ENCODE assay signal across 24 cellular contexts in the genomic region with DNA sequence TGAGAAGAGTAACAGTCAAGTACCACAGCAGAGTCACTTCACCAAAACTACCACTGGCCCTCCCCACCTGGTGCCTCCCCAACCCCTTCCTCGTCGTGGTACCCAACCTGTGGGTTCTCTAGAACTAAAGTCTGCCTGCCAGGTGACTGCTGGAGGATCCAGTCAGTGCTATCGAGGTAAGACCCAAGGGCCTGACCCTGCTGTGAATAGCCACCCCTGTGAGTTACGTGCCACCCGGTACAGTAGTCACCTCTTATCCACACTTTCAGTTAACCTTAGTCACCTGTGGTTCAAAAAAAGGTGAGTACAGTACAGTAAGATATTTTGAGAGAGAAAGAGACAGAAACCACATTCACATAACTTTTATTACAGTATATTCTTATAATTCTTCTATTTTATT. TPM values are rescaled to one million over a fixed set of nuclear protein-coding genes. Genes with fewer than 3 reads are reported as not detected.
DNase-seq lines count a peak whose midpoint lies in the region; ATAC-seq and TF ChIP-seq lines count a peak whose summit lies in the region.
"Had no signal": no experiment of that assay in that cellular context is flagged by ENCODE, and none has a peak within 500 bp of the region (broad histone marks: within the 10 kb centered on the region; RNA-seq: fewer than 3 reads in every experiment).

No MANE protein-coding gene starts in this region.

- POLR2A ChIA-PET in CD8-positive, alpha-beta memory T cell (lab: Charles Lee), result no interaction called here

- peaks cover 35% of the 10 kb centered on the region for H3K36me3 ChIP-seq in CD8-positive, alpha-beta memory T cell (ENCODE audit: insufficient read depth, low read length)
- H3K36me3 ChIP-seq in endodermal cell (ENCODE audit: control insufficient read depth, insufficient read depth, low read length) (peaks cover 64% of the 10 kb centered on the region), suprapubic skin (peaks cover 75% of the 10 kb centered on the region)

- H3K4me1 ChIP-seq in foreskin keratinocyte, result peaks cover 3% of the 10 kb centered on the region
- no peaks in the 10 kb centered on the region for H3K4me1 ChIP-seq in CD8-positive, alpha-beta memory T cell (ENCODE audit: insufficient read depth, low read length)
- H3K4me1 ChIP-seq in endodermal cell (ENCODE audit: control insufficient read depth, insufficient read depth, low read length), result no peaks in the 10 kb centered on the region
- no peaks in the 10 kb centered on the region for H3K4me1 ChIP-seq in suprapubic skin
- H3K4me1 ChIP-seq: Caco-2, esophagus muscularis mucosa, gastroesophageal sphincter, neural progenitor cell, tibial nerve had no signal

- TF ChIP-seq POLR2A in suprapubic skin (IDR thresholded peaks at IDR 0.05), result no peak

- H3K27me3 ChIP-seq in foreskin keratinocyte, result no peaks in the 10 kb centered on the region
- H3K27me3 ChIP-seq in CD8-positive, alpha-beta memory T cell (ENCODE audit: insufficient read depth, low read length, poor library complexity, severe bottlenecking), result no peaks in the 10 kb centered on the region
- no peaks in the 10 kb centered on the region for H3K27me3 ChIP-seq in endodermal cell (ENCODE audit: control insufficient read depth, insufficient read depth, low read length, poor library complexity, severe bottlenecking)
- no peaks in the 10 kb centered on the region for H3K27me3 ChIP-seq in suprapubic skin
- H3K27me3 ChIP-seq: esophagus muscularis mucosa, gastroesophageal sphincter, neural progenitor cell, tibial nerve had no signal

- peak; percentile 48 to 52 for ATAC-seq in activated CD4-positive, CD25-positive, alpha-beta regulatory T cell treated with anti-CD3 and anti-CD28 coated beads, Interleukin-2, amount 50 U/mL, for 24 hours
- no peak for ATAC-seq in foreskin keratinocyte
- ATAC-seq: gastroesophageal sphincter, mucosa of descending colon had no signal

- peak overlapping the region in 2 of 8 donors; percentile 24 to 47 for H3K27ac Mint-ChIP-seq in CD8-positive, alpha-beta memory T cell
- H3K27ac Mint-ChIP-seq in endodermal cell, result no peak overlapping the region
- H3K27ac Mint-ChIP-seq: B cell, neural progenitor cell, progenitor cell of endocrine pancreas had no signal

- H3K4me3 ChIP-seq in CD8-positive, alpha-beta memory T cell (ENCODE audit: low read length), result no peak overlapping the region
- H3K4me3 ChIP-seq in endodermal cell (ENCODE audit: low read length) (no peak overlapping the region), suprapubic skin (no peak overlapping the region)
- H3K4me3 ChIP-seq: esophagus muscularis mucosa, gastroesophageal sphincter, mucosa of descending colon, neural progenitor cell, tibial nerve had no signal

- CTCF ChIA-PET in CD8-positive, alpha-beta memory T cell (lab: Charles Lee), result no interaction called here

- 95 to 96% methylated on average over 3 to 5 of the region's 5 CpGs for WGBS in endodermal cell (ENCODE audit: insufficient coverage in 1 of 2, insufficient read length in 1 of 2), 2 experiments
- over 99% methylated on average over 5 of the region's 5 CpGs for WGBS in suprapubic skin

- H3K9me3 ChIP-seq in CD8-positive, alpha-beta memory T cell (ENCODE audit: low read length), result no peaks in the 10 kb centered on the region
- H3K9me3 ChIP-seq in endodermal cell (ENCODE audit: control insufficient read depth, low read length), result no peaks in the 10 kb centered on the region
- no peaks in the 10 kb centered on the region for H3K9me3 ChIP-seq in suprapubic skin
- H3K9me3 ChIP-seq: Caco-2, esophagus muscularis mucosa, gastroesophageal sphincter, mucosa of descending colon, tibial nerve had no signal

- H3K9ac ChIP-seq in endodermal cell (ENCODE audit: extremely low read depth, low read length, poor library complexity, severe bottlenecking), result no peak overlapping the region
- H3K9ac ChIP-seq: KMS-11, neural progenitor cell had no signal

- no peak for DNase-seq in activated CD4-positive, CD25-positive, alpha-beta regulatory T cell (lab: John Stamatoyannopoulos, UW)
- DNase-seq in stimulated activated CD4-positive, alpha-beta T cell treated with anti-CD3 and anti-CD28 coated beads, Interleukin-4, amount 100 ng/mL, for 24 hours, result peak; percentile 13
- no peak for DNase-seq in stimulated activated CD4-positive, alpha-beta T cell treated with anti-CD3 and anti-CD28 coated beads, Interleukin-12 subunit alpha, Interleukin-12 subunit beta, amount 100 ng/mL, for 4 hours
- DNase-seq in foreskin keratinocyte (no peak), endodermal cell (no peak), suprapubic skin (ENCODE audit: low spot score in 2 of 2) (no peak)
- DNase-seq in CD8-positive, alpha-beta memory T cell, result no peak
- DNase-seq: 8988T; activated CD4-positive, CD25-positive, alpha-beta regulatory T cell treated with anti-CD3 and anti-CD28 coated beads, Interleukin-2, amount 50 U/mL, for 72 hours; activated CD8-positive, alpha-beta memory T cell treated with anti-CD3 and anti-CD28 coated beads, Interleukin-2, amount 50 U/mL, for 4 hours; Caco-2; DMS79 treated with DMSO at 0.1 percent for 48 hours; effector CD8-positive, alpha-beta T cell; mucosa of descending colon; NCI-H187; NCI-H69 had no signal

- no peak overlapping the region for H3K4me3 Mint-ChIP-seq in CD8-positive, alpha-beta memory T cell
- no peak overlapping the region for H3K4me3 Mint-ChIP-seq in endodermal cell
- H3K4me3 Mint-ChIP-seq: B cell, neural progenitor cell had no signal

- H3K36me3 Mint-ChIP-seq in CD8-positive, alpha-beta memory T cell, result peaks cover 19 to 75% (median 38%) of the 10 kb centered on the region in 3 donors
- peaks cover 50% of the 10 kb centered on the region for H3K36me3 Mint-ChIP-seq in endodermal cell (ENCODE audit: low read depth)

- peak overlapping the region; percentile 71 for H3K27ac ChIP-seq in foreskin keratinocyte
- no peak overlapping the region for H3K27ac ChIP-seq in CD8-positive, alpha-beta memory T cell (ENCODE audit: low read depth, low read length)
- no peak overlapping the region for H3K27ac ChIP-seq in endodermal cell (ENCODE audit: low read depth, low read length)
- H3K27ac ChIP-seq in suprapubic skin, result no peak overlapping the region
- H3K27ac ChIP-seq: esophagus muscularis mucosa, gastroesophageal sphincter, KMS-11, neural progenitor cell, tibial nerve had no signal

- peaks cover 0 to 5% (median 3%) of the 10 kb centered on the region in 3 donors for H3K4me1 Mint-ChIP-seq in CD8-positive, alpha-beta memory T cell
- peaks cover 6% of the 10 kb centered on the region for H3K4me1 Mint-ChIP-seq in endodermal cell
- H3K4me1 Mint-ChIP-seq: B cell, neural progenitor cell had no signal

- H3K27me3 Mint-ChIP-seq in CD8-positive, alpha-beta memory T cell, result peaks cover 0 to 2% of the 10 kb centered on the region in 2 donors
- no peaks in the 10 kb centered on the region for H3K27me3 Mint-ChIP-seq in endodermal cell (ENCODE audit: insufficient read depth)
- H3K27me3 Mint-ChIP-seq: B cell, progenitor cell of endocrine pancreas had no signal

- no peaks in the 10 kb centered on the region for H3K9me3 Mint-ChIP-seq in CD8-positive, alpha-beta memory T cell
- no peaks in the 10 kb centered on the region for H3K9me3 Mint-ChIP-seq in endodermal cell
- H3K9me3 Mint-ChIP-seq: neural progenitor cell had no signal

- TF ChIP-seq CTCF in foreskin keratinocyte (conservative IDR thresholded peaks at IDR 0.05), result no peak
- no peak for TF ChIP-seq CTCF in endodermal cell (conservative IDR thresholded peaks at IDR 0.05)
- TF ChIP-seq CTCF in suprapubic skin (IDR thresholded peaks at IDR 0.05), result no peak

- TF ChIP-seq EP300 in suprapubic skin (IDR thresholded peaks at IDR 0.05), result no peak

RNA-seq across cellular contexts. Expression of a gene that starts 16.5 kb away (rescaled TPM):
- total RNA-seq in foreskin keratinocyte (36.4 and 46.3 TPM in 2 replicates), endodermal cell (10 to 100 TPM; 70.9 to 71.9 TPM), suprapubic skin (10 to 100 TPM; 23.7 to 34.8 (median 26.5) TPM)
- 10.4 and 15.0 TPM in 2 replicates for polyA plus RNA-seq in foreskin keratinocyte
- 10 to 100 TPM; 89.0 TPM for total RNA-seq in CD8-positive, alpha-beta memory T cell
- polyA plus RNA-seq in CD8-positive, alpha-beta memory T cell, result 11.7 TPM
- polyA plus RNA-seq in endodermal cell (2013, experiment 1 of 2), result 26.0 TPM
- polyA plus RNA-seq in endodermal cell (2013, experiment 2 of 2), result 25.5 TPM

RNA-seq across cellular contexts. Expression of a gene that starts 44.9 kb away (rescaled TPM):
- total RNA-seq in foreskin keratinocyte, result 2.3 and 2.9 TPM in 2 replicates
- 1.7 TPM in 2 replicates for polyA plus RNA-seq in foreskin keratinocyte
- 1 to 10 TPM in 1 of 2 experiments, under 1 TPM in 1; 0.84 to 1.3 TPM for total RNA-seq in CD8-positive, alpha-beta memory T cell
- 0.06 TPM for polyA plus RNA-seq in CD8-positive, alpha-beta memory T cell
- 10 to 100 TPM; 13.4 to 16.5 TPM for total RNA-seq in endodermal cell
- 34.2 TPM for polyA plus RNA-seq in endodermal cell (2013, experiment 1 of 2)
- 23.2 TPM for polyA plus RNA-seq in endodermal cell (2013, experiment 2 of 2)
- total RNA-seq in suprapubic skin, result 10 to 100 TPM in 1 of 4 donors, 1 to 10 TPM in 3; 2.6 to 10.4 (median 3.8) TPM
